Comparison of ENCODE assay signal across 9 cellular contexts in genomic region chr2:181683518-181684453, GRCh38. TPM values are rescaled to one million over a fixed set of nuclear protein-coding genes. Genes with fewer than 3 reads are reported as not detected.
A peak's percentile ranks its signal among the peaks of the same experiment; 100 is the strongest.
DNase-seq lines count a peak whose midpoint lies in the region; ATAC-seq lines count a peak whose summit lies in the region.
"Had no signal": no experiment of that assay in that cellular context is flagged by ENCODE, and none has a peak within 500 bp of the region (broad histone marks: within the 10 kb centered on the region; RNA-seq: fewer than 3 reads in every experiment).

No MANE protein-coding gene starts in this region.

- ATAC-seq in CD4-positive, CD25-positive, alpha-beta regulatory T cell (ENCODE audit: low read depth in 2 of 2), result no peak
- ATAC-seq in GM18517 (IDR thresholded peaks at IDR 0.05; ENCODE audit: unreplicated experiment) (no peak), HG02870 (IDR thresholded peaks at IDR 0.05; ENCODE audit: unreplicated experiment) (no peak)

- H3K56ac ChIP-seq in mesendoderm (ENCODE audit: low read length), result no peak overlapping the region

- no peak overlapping the region for H4K5ac ChIP-seq in mesendoderm (ENCODE audit: low read length)

- H3K18ac ChIP-seq in mesendoderm (ENCODE audit: low read length), result no peak overlapping the region

- H3K9me3 ChIP-seq in CD4-positive, CD25-positive, alpha-beta regulatory T cell (ENCODE audit: control insufficient read depth in 2 of 2, low read length in 2 of 2), result no peaks in the 10 kb centered on the region
- peaks cover 4% of the 10 kb centered on the region for H3K9me3 ChIP-seq in adipocyte (ENCODE audit: control insufficient read depth, low read length)

- H3K4me3 Mint-ChIP-seq in CD4-positive, CD25-positive, alpha-beta regulatory T cell, result peak overlapping the region in 3 of 4 donors; percentile 9 to 70 (median 52)

- no peak overlapping the region for H3K27ac Mint-ChIP-seq in CD4-positive, CD25-positive, alpha-beta regulatory T cell

- peaks cover 90% of the 10 kb centered on the region for H3K27me3 Mint-ChIP-seq in CD4-positive, CD25-positive, alpha-beta regulatory T cell

- peaks cover 4 to 38% (median 12%) of the 10 kb centered on the region in 4 donors for H3K4me1 Mint-ChIP-seq in CD4-positive, CD25-positive, alpha-beta regulatory T cell

- H3K9ac ChIP-seq in adipocyte (ENCODE audit: low read length), result no peak overlapping the region
- no peak overlapping the region for H3K9ac ChIP-seq in mesendoderm (ENCODE audit: low read length)

- no peak for DNase-seq in CD4-positive, CD25-positive, alpha-beta regulatory T cell
- DNase-seq in HS-5 (ENCODE audit: low read depth) (peak; percentile 37), adipocyte (ENCODE audit: low read depth) (peak; percentile 74), mesendoderm (peak; percentile 78), pons (ENCODE audit: low spot score) (no peak), NOMO-1 treated with DMSO at 0.1 percent for 48 hours (lab: John Stamatoyannopoulos, UW; ENCODE audit: unreplicated experiment) (no peak)

- H3K4me3 ChIP-seq in CD4-positive, CD25-positive, alpha-beta regulatory T cell (ENCODE audit: low read depth, low read length), result no peak overlapping the region
- peak overlapping the region; percentile 21 for H3K4me3 ChIP-seq in adipocyte (ENCODE audit: low read length)
- no peak overlapping the region for H3K4me3 ChIP-seq in mesendoderm (ENCODE audit: low read length)

- H3K79me2 ChIP-seq in mesendoderm (ENCODE audit: control insufficient read depth, insufficient read depth, low read length), result no peaks in the 10 kb centered on the region

- no peak overlapping the region for H4K8ac ChIP-seq in mesendoderm (ENCODE audit: low read depth, low read length)

- no peaks in the 10 kb centered on the region for H3K36me3 Mint-ChIP-seq in CD4-positive, CD25-positive, alpha-beta regulatory T cell

- H3K4ac ChIP-seq in mesendoderm (ENCODE audit: low read depth, low read length), result no peak overlapping the region

- no peak overlapping the region for H2BK5ac ChIP-seq in mesendoderm (ENCODE audit: low read length)

- H2BK120ac ChIP-seq in mesendoderm (ENCODE audit: low read depth, low read length), result no peak overlapping the region

- peaks cover 0 to 11% (median 2%) of the 10 kb centered on the region in 7 donors for H3K9me3 Mint-ChIP-seq in CD4-positive, CD25-positive, alpha-beta regulatory T cell

- H2BK15ac ChIP-seq in mesendoderm (replicated peaks; ENCODE audit: low read depth), result no peak overlapping the region

- no peak overlapping the region for H3K27ac ChIP-seq in CD4-positive, CD25-positive, alpha-beta regulatory T cell (ENCODE audit: insufficient read depth, low read length, poor library complexity, severe bottlenecking)
- H3K27ac ChIP-seq in mesendoderm (ENCODE audit: low read depth, low read length), result no peak overlapping the region

- H3K27me3 ChIP-seq in CD4-positive, CD25-positive, alpha-beta regulatory T cell (ENCODE audit: control insufficient read depth, insufficient read depth, low read length), result peaks cover 38% of the 10 kb centered on the region
- H3K27me3 ChIP-seq in adipocyte (replicated peaks; ENCODE audit: control insufficient read depth, insufficient read depth, low read length) (peaks cover 76% of the 10 kb centered on the region), mesendoderm (ENCODE audit: insufficient read depth, low read length, poor library complexity) (peaks cover 69% of the 10 kb centered on the region)

- no peaks in the 10 kb centered on the region for H3K36me3 ChIP-seq in CD4-positive, CD25-positive, alpha-beta regulatory T cell (ENCODE audit: control insufficient read depth, insufficient read depth, low read length)
- no peaks in the 10 kb centered on the region for H3K36me3 ChIP-seq in adipocyte (ENCODE audit: control insufficient read depth, insufficient read depth, low read length, severe bottlenecking)
- no peaks in the 10 kb centered on the region for H3K36me3 ChIP-seq in mesendoderm (ENCODE audit: control insufficient read depth, insufficient read depth, low read length)

- no peaks in the 10 kb centered on the region for H3K79me1 ChIP-seq in mesendoderm (ENCODE audit: low read length)

- no CpG with 5 or more reads among the region's 85 CpGs for WGBS in mesendoderm (ENCODE audit: extremely low coverage, insufficient coverage, low lambda C conversion rate)

- H3K4me2 ChIP-seq in mesendoderm (ENCODE audit: low read length), result peak overlapping the region; percentile 6

- no peak overlapping the region for H2AK5ac ChIP-seq in mesendoderm (ENCODE audit: low read length)

- H3K4me1 ChIP-seq in CD4-positive, CD25-positive, alpha-beta regulatory T cell (ENCODE audit: control insufficient read depth, insufficient read depth, low read length, poor library complexity, severe bottlenecking), result no peaks in the 10 kb centered on the region
- H3K4me1 ChIP-seq in adipocyte (ENCODE audit: control insufficient read depth, insufficient read depth, low read length) (peaks cover 4% of the 10 kb centered on the region), mesendoderm (ENCODE audit: control insufficient read depth, low read depth, low read length) (no peaks in the 10 kb centered on the region)

- H3K23ac ChIP-seq in mesendoderm (ENCODE audit: low read length), result no peak overlapping the region

RNA-seq across cellular contexts. Expression of gene NEUROD1, which starts 3.5 kb away (rescaled TPM):
- total RNA-seq in CD4-positive, CD25-positive, alpha-beta regulatory T cell, result not detected
- polyA plus RNA-seq in CD4-positive, CD25-positive, alpha-beta regulatory T cell, result not detected
- 0.01 TPM for polyA plus RNA-seq in mesendoderm (2013, experiment 1 of 2)
- polyA plus RNA-seq in mesendoderm (2013, experiment 2 of 2), result 0.01 TPM
- total RNA-seq: skeletal muscle tissue had no signal

RNA-seq across cellular contexts. Expression of gene CERKL, which starts 26.9 kb away (rescaled TPM):
- not detected for total RNA-seq in CD4-positive, CD25-positive, alpha-beta regulatory T cell
- polyA plus RNA-seq in CD4-positive, CD25-positive, alpha-beta regulatory T cell, result 10 to 100 TPM in 2 of 4 donors, 1 to 10 TPM in 2; 4.2 to 12.0 (median 9.0) TPM
- 0.13 TPM for polyA plus RNA-seq in mesendoderm (2013, experiment 1 of 2)
- 0.06 TPM for polyA plus RNA-seq in mesendoderm (2013, experiment 2 of 2)
- total RNA-seq: skeletal muscle tissue had no signal

Comparison
In these comparisons a context has a peak if more than half of its experiments do, and no peak if none do; other contexts are left out.
1. DNase-seq: peak in HS-5 (single experiment), adipocyte (single experiment) and mesendoderm (single experiment); none in CD4-positive, CD25-positive, alpha-beta regulatory T cell (0 of 3), pons (single experiment) and NOMO-1 treated with DMSO at 0.1 percent for 48 hours (single experiment).